In the genomic region with DNA sequence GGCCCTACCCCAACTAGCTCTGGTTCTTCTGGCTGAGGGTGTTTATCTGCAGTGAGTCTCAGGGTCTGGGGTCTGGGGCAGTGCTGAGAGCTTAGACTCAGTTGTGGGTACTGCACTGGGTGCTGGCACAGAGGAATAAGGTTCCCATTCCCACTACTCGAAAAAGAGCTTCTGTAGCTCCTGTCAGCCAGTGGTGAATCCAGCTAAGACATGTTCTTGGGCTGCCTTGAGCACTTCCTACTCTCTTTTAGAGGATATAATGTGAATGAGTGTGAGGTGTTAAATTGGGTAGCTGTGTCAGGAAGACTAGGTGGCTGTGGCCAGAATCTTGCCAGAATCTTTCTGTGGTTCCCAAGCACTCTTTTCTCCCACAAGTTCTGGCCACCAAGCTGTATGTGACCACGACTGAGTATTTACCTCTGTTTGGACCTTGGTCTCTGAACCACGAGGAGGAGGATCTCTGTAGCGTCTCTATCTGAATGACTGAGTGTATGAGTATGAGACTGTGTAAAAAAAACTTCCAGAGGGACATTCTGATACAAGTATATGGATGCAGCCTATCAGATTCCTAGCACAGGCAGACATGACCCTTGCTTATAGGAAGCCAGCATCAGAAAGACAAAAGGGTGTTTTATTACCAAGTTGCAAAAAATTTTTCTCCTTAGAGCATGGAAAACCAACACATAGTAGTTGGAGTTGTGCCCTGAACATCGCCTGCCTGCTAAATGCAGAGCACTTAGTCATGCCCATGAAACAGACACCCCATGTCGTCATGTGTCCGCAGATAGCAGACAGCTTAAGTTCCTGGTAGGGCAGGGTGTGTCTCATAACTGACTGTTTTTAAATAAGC, we compare ENCODE assay signal across 1 cellular context.
TF ChIP-seq lines count a peak whose summit lies in the region.

No MANE protein-coding gene starts in this region.

TF ChIP-seq in HepG2, 621 proteins besides CTCF, POLR2A, EP300 and RAD21 (continued from another document and continues in another):
- TF ChIP-seq MYC (CRISPR knock-in tag; IDR thresholded peaks at IDR 0.05; ENCODE audit: borderline replicate concordance) (peak; percentile 37; the same call in 1 of the 2 replicates), HOXD1 (CRISPR knock-in tag; IDR thresholded peaks at IDR 0.05) (no peak), ZMYM3 (CRISPR knock-in tag; IDR thresholded peaks at IDR 0.05) (no peak; the same call in 1 of the 2 replicates), LCORL (IDR thresholded peaks at IDR 0.05) (no peak), LCORL (CRISPR knock-in tag; IDR thresholded peaks at IDR 0.05) (0 out of 2 replicates have a peak, but pooled peaks have one; percentile 22), KDM5B (CRISPR knock-in tag; IDR thresholded peaks at IDR 0.05; ENCODE audit: borderline replicate concordance) (no peak), ELF3 (CRISPR knock-in tag; IDR thresholded peaks at IDR 0.05) (peak; percentile 20; the same call in 1 of the 2 replicates), THAP11 (CRISPR knock-in tag; IDR thresholded peaks at IDR 0.05) (peak; percentile 19; the same call in 1 of the 2 replicates), ZNF619 (CRISPR knock-in tag; IDR thresholded peaks at IDR 0.05) (no peak), ZNF253 (CRISPR knock-in tag; IDR thresholded peaks at IDR 0.05; ENCODE audit: borderline replicate concordance) (no peak), ZNF557 (CRISPR knock-in tag; IDR thresholded peaks at IDR 0.05) (no peak), SKI (IDR thresholded peaks at IDR 0.05; ENCODE audit: partially characterized antibody) (peak; percentile 15), NFE2L2 (IDR thresholded peaks at IDR 0.05; ENCODE audit: low read length) (0 out of 2 replicates have a peak, but pooled peaks have one; percentile 1), ZNF274 (CRISPR knock-in tag; IDR thresholded peaks at IDR 0.05) (no peak), SMYD3 (CRISPR knock-in tag; IDR thresholded peaks at IDR 0.05) (no peak), ZNF33A (CRISPR knock-in tag; IDR thresholded peaks at IDR 0.05; ENCODE audit: borderline replicate concordance) (no peak), FOXP1 (IDR thresholded peaks at IDR 0.05) (no peak), FOXP1 (CRISPR knock-in tag; IDR thresholded peaks at IDR 0.05) (peak; percentile 34; the same call in 1 of the 2 replicates), DMAP1 (CRISPR knock-in tag; IDR thresholded peaks at IDR 0.05) (0 out of 2 replicates have a peak, but pooled peaks have one; percentile 32), STAG1 (CRISPR knock-in tag; IDR thresholded peaks at IDR 0.05) (no peak), RXRB (CRISPR knock-in tag; IDR thresholded peaks at IDR 0.05; ENCODE audit: borderline replicate concordance) (peak; percentile 46), KAT7 (CRISPR knock-in tag; IDR thresholded peaks at IDR 0.05; ENCODE audit: borderline replicate concordance) (0 out of 2 replicates have a peak, but pooled peaks have one; percentile 37), EEA1 (CRISPR knock-in tag; IDR thresholded peaks at IDR 0.05; ENCODE audit: borderline replicate concordance) (no peak), MAFF (IDR thresholded peaks at IDR 0.05; ENCODE audit: low read depth, low read length) (no peak), RNF2 (conservative IDR thresholded peaks at IDR 0.05; ENCODE audit: low read depth) (no peak), TGIF2 (CRISPR knock-in tag; IDR thresholded peaks at IDR 0.05) (no peak), ZNF12 (CRISPR knock-in tag; IDR thresholded peaks at IDR 0.05) (peak; percentile 93), SRSF1 (optimal IDR thresholded peaks at IDR 0.05; ENCODE audit: low read depth, low read length) (no peak), GZF1 (CRISPR knock-in tag; IDR thresholded peaks at IDR 0.05) (no peak), BRD4 (CRISPR knock-in tag; IDR thresholded peaks at IDR 0.05) (no peak), SIN3A (IDR thresholded peaks at IDR 0.05; ENCODE audit: borderline replicate concordance, low read depth, low read length) (peak; percentile 60; the same call in 1 of the 2 replicates), TSC22D2 (CRISPR knock-in tag; IDR thresholded peaks at IDR 0.05; ENCODE audit: borderline replicate concordance) (0 out of 2 replicates have a peak, but pooled peaks have one; percentile 28), PCBP1 (IDR thresholded peaks at IDR 0.05; ENCODE audit: borderline replicate concordance, low read depth, low read length) (no peak), POLR2G (IDR thresholded peaks at IDR 0.05; ENCODE audit: low read depth, low read length) (0 out of 2 replicates have a peak, but pooled peaks have one; percentile 38), MEIS1 (CRISPR knock-in tag; IDR thresholded peaks at IDR 0.05; ENCODE audit: borderline replicate concordance) (no peak)
- TF ChIP-seq, protein P1, sequence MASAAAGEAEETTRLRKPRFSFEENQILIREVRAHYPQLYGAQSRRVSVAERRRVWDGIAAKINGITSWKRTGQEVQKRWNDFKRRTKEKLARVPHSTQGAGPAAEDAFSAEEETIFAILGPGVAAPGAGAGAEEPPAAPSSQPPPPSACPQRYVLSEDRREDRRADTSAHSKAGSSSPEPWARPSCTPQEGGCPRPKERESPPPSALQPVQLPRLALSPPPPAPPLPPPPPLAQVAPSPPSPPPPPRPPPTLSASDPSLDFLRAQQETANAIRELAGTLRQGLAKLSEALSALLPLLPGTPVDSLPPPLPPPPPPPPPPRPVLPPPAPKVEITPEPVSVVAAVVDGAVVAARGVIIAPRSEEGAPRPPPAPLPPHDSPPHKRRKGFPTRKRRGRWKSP (CRISPR knock-in tag; IDR thresholded peaks at IDR 0.05), result no peak
- TF ChIP-seq, protein P2, sequence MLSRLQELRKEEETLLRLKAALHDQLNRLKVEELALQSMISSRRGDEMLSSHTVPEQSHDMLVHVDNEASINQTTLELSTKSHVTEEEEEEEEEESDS (CRISPR knock-in tag; IDR thresholded peaks at IDR 0.05; ENCODE audit: borderline replicate concordance), result no peak
- TF ChIP-seq, protein P3, sequence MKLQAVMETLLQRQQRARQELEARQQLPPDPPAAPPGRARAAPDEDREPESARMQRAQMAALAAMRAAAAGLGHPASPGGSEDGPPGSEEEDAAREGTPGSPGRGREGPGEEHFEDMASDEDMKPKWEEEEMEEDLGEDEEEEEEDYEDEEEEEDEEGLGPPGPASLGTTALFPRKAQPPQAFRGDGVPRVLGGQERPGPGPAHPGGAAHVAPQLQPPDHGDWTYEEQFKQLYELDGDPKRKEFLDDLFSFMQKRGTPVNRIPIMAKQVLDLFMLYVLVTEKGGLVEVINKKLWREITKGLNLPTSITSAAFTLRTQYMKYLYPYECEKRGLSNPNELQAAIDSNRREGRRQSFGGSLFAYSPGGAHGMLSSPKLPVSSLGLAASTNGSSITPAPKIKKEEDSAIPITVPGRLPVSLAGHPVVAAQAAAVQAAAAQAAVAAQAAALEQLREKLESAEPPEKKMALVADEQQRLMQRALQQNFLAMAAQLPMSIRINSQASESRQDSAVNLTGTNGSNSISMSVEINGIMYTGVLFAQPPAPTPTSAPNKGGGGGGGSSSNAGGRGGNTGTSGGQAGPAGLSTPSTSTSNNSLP (IDR thresholded peaks at IDR 0.05; ENCODE audit: low read depth, low read length), result 0 out of 2 replicates have a peak, but pooled peaks have one; percentile 45
- TF ChIP-seq, protein P4, sequence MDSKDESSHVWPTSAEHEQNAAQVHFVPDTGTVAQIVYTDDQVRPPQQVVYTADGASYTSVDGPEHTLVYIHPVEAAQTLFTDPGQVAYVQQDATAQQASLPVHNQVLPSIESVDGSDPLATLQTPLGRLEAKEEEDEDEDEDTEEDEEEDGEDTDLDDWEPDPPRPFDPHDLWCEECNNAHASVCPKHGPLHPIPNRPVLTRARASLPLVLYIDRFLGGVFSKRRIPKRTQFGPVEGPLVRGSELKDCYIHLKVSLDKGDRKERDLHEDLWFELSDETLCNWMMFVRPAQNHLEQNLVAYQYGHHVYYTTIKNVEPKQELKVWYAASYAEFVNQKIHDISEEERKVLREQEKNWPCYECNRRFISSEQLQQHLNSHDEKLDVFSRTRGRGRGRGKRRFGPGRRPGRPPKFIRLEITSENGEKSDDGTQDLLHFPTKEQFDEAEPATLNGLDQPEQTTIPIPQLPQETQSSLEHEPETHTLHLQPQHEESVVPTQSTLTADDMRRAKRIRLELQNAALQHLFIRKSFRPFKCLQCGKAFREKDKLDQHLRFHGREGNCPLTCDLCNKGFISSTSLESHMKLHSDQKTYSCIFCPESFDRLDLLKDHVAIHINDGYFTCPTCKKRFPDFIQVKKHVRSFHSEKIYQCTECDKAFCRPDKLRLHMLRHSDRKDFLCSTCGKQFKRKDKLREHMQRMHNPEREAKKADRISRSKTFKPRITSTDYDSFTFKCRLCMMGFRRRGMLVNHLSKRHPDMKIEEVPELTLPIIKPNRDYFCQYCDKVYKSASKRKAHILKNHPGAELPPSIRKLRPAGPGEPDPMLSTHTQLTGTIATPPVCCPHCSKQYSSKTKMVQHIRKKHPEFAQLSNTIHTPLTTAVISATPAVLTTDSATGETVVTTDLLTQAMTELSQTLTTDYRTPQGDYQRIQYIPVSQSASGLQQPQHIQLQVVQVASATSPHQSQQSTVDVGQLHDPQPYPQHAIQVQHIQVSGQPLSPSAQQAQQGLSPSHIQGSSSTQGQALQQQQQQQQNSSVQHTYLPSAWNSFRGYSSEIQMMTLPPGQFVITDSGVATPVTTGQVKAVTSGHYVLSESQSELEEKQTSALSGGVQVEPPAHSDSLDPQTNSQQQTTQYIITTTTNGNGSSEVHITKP (CRISPR knock-in tag; IDR thresholded peaks at IDR 0.05; ENCODE audit: low read depth), result peak; percentile 57; the same call in 1 of the 2 replicates
- TF ChIP-seq, protein P5, sequence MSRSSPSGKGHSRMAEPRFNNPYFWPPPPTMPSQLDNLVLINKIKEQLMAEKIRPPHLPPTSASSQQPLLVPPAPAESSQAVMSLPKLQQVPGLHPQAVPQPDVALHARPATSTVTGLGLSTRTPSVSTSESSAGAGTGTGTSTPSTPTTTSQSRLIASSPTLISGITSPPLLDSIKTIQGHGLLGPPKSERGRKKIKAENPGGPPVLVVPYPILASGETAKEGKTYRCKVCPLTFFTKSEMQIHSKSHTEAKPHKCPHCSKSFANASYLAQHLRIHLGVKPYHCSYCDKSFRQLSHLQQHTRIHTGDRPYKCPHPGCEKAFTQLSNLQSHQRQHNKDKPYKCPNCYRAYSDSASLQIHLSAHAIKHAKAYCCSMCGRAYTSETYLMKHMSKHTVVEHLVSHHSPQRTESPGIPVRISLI (CRISPR knock-in tag; IDR thresholded peaks at IDR 0.05; ENCODE audit: borderline replicate concordance), result peak; percentile 83; the same call in 1 of the 2 replicates
- TF ChIP-seq, protein P6, sequence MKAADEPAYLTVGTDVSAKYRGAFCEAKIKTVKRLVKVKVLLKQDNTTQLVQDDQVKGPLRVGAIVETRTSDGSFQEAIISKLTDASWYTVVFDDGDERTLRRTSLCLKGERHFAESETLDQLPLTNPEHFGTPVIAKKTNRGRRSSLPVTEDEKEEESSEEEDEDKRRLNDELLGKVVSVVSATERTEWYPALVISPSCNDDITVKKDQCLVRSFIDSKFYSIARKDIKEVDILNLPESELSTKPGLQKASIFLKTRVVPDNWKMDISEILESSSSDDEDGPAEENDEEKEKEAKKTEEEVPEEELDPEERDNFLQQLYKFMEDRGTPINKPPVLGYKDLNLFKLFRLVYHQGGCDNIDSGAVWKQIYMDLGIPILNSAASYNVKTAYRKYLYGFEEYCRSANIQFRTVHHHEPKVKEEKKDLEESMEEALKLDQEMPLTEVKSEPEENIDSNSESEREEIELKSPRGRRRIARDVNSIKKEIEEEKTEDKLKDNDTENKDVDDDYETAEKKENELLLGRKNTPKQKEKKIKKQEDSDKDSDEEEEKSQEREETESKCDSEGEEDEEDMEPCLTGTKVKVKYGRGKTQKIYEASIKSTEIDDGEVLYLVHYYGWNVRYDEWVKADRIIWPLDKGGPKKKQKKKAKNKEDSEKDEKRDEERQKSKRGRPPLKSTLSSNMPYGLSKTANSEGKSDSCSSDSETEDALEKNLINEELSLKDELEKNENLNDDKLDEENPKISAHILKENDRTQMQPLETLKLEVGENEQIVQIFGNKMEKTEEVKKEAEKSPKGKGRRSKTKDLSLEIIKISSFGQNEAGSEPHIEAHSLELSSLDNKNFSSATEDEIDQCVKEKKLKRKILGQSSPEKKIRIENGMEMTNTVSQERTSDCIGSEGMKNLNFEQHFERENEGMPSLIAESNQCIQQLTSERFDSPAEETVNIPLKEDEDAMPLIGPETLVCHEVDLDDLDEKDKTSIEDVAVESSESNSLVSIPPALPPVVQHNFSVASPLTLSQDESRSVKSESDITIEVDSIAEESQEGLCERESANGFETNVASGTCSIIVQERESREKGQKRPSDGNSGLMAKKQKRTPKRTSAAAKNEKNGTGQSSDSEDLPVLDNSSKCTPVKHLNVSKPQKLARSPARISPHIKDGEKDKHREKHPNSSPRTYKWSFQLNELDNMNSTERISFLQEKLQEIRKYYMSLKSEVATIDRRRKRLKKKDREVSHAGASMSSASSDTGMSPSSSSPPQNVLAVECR (CRISPR knock-in tag; IDR thresholded peaks at IDR 0.05; ENCODE audit: borderline replicate concordance), result peak; percentile 51; the same call in 1 of the 2 replicates
- TF ChIP-seq, protein P7, sequence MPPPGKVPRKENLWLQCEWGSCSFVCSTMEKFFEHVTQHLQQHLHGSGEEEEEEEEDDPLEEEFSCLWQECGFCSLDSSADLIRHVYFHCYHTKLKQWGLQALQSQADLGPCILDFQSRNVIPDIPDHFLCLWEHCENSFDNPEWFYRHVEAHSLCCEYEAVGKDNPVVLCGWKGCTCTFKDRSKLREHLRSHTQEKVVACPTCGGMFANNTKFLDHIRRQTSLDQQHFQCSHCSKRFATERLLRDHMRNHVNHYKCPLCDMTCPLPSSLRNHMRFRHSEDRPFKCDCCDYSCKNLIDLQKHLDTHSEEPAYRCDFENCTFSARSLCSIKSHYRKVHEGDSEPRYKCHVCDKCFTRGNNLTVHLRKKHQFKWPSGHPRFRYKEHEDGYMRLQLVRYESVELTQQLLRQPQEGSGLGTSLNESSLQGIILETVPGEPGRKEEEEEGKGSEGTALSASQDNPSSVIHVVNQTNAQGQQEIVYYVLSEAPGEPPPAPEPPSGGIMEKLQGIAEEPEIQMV (CRISPR knock-in tag; IDR thresholded peaks at IDR 0.05; ENCODE audit: low read depth), result no peak
- TF ChIP-seq, protein P8, sequence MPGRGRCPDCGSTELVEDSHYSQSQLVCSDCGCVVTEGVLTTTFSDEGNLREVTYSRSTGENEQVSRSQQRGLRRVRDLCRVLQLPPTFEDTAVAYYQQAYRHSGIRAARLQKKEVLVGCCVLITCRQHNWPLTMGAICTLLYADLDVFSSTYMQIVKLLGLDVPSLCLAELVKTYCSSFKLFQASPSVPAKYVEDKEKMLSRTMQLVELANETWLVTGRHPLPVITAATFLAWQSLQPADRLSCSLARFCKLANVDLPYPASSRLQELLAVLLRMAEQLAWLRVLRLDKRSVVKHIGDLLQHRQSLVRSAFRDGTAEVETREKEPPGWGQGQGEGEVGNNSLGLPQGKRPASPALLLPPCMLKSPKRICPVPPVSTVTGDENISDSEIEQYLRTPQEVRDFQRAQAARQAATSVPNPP (CRISPR knock-in tag; IDR thresholded peaks at IDR 0.05), result no peak
- TF ChIP-seq, protein P9, sequence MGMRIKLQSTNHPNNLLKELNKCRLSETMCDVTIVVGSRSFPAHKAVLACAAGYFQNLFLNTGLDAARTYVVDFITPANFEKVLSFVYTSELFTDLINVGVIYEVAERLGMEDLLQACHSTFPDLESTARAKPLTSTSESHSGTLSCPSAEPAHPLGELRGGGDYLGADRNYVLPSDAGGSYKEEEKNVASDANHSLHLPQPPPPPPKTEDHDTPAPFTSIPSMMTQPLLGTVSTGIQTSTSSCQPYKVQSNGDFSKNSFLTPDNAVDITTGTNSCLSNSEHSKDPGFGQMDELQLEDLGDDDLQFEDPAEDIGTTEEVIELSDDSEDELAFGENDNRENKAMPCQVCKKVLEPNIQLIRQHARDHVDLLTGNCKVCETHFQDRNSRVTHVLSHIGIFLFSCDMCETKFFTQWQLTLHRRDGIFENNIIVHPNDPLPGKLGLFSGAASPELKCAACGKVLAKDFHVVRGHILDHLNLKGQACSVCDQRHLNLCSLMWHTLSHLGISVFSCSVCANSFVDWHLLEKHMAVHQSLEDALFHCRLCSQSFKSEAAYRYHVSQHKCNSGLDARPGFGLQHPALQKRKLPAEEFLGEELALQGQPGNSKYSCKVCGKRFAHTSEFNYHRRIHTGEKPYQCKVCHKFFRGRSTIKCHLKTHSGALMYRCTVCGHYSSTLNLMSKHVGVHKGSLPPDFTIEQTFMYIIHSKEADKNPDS (CRISPR knock-in tag; IDR thresholded peaks at IDR 0.05), result no peak
